Comparison of ENCODE assay signal across 19 cellular contexts in genomic region chr22:48353116-48353947, GRCh38.
"Had no signal": no experiment of that assay in that cellular context is flagged by ENCODE, and none has a peak within 500 bp of the region (broad histone marks: within the 10 kb centered on the region; RNA-seq: fewer than 3 reads in every experiment).

No MANE protein-coding gene starts in this region.

- H2AFZ ChIP-seq: hepatocyte had no signal

- DNase-seq: activated CD4-positive, alpha-beta T cell treated with anti-CD3 and anti-CD28 coated beads for 1 hour; activated CD4-positive, alpha-beta T cell treated with anti-CD3 and anti-CD28 coated beads, Interleukin-2, amount 50 U/mL, for 1 hour; activated CD8-positive, alpha-beta T cell treated with anti-CD3 and anti-CD28 coated beads, Interleukin-2, amount 10 ng/mL, durations not matched to agents 7 days and 5 days; activated gamma-delta T cell treated with Interleukin-2 at 50 U/mL for 16 hours; caudate nucleus; effector memory CD8-positive, alpha-beta T cell; foreskin melanocyte; immature natural killer cell; nucleus accumbens; stimulated activated CD4-positive, alpha-beta T cell treated with anti-CD3 and anti-CD28 coated beads, Interleukin-4, amount 100 ng/mL, for 24 hours; stimulated activated naive CD4-positive, alpha-beta T cell treated with Interleukin-2 at 50 U/mL for 16 hours; T-helper 9 cell; upper lobe of left lung had no signal

- H3K27me3 Mint-ChIP-seq: activated naive CD4-positive, alpha-beta T cell treated with anti-CD3 and anti-CD28 coated beads, Interleukin-2, amount 50 U/mL, for 24 hours had no signal

- H3K4me1 ChIP-seq: upper lobe of left lung had no signal

- H3K4me2 ChIP-seq: hepatocyte had no signal

- H3K79me2 ChIP-seq: hepatocyte had no signal

- ATAC-seq: activated CD8-positive, alpha-beta T cell treated with anti-CD3 and anti-CD28 coated beads, Interleukin-2, amount 10 ng/mL, durations not matched to agents 7 days and 5 days; effector memory CD8-positive, alpha-beta T cell; esophagus mucosa had no signal

- H3K36me3 ChIP-seq: upper lobe of left lung had no signal

- H3K4me3 ChIP-seq: hepatocyte, upper lobe of left lung had no signal

- H3K27ac ChIP-seq: hepatocyte, upper lobe of left lung had no signal

- H3K4me3 Mint-ChIP-seq: activated CD8-positive, alpha-beta T cell treated with anti-CD3 and anti-CD28 coated beads, Interleukin-2, amount 10 ng/mL, durations not matched to agents 7 days and 5 days; activated naive CD4-positive, alpha-beta T cell treated with anti-CD3 and anti-CD28 coated beads, Interleukin-2, amount 50 U/mL, for 24 hours; brain; effector memory CD8-positive, alpha-beta T cell; immature natural killer cell; memory B cell; nephron had no signal

- H3K27me3 ChIP-seq: upper lobe of left lung had no signal

- H3K9me3 Mint-ChIP-seq: activated naive CD4-positive, alpha-beta T cell treated with anti-CD3 and anti-CD28 coated beads, Interleukin-2, amount 50 U/mL, for 24 hours; effector memory CD8-positive, alpha-beta T cell; immature natural killer cell; memory B cell; nephron had no signal

- H3K36me3 Mint-ChIP-seq: activated naive CD4-positive, alpha-beta T cell treated with anti-CD3 and anti-CD28 coated beads, Interleukin-2, amount 50 U/mL, for 24 hours; brain; immature natural killer cell; memory B cell had no signal

- H3K4me1 Mint-ChIP-seq: activated naive CD4-positive, alpha-beta T cell treated with anti-CD3 and anti-CD28 coated beads, Interleukin-2, amount 50 U/mL, for 24 hours; immature natural killer cell; memory B cell; nephron had no signal

- H3K27ac Mint-ChIP-seq: activated CD8-positive, alpha-beta T cell treated with anti-CD3 and anti-CD28 coated beads, Interleukin-2, amount 10 ng/mL, durations not matched to agents 7 days and 5 days; activated naive CD4-positive, alpha-beta T cell treated with anti-CD3 and anti-CD28 coated beads, Interleukin-2, amount 50 U/mL, for 24 hours; effector memory CD8-positive, alpha-beta T cell; immature natural killer cell; memory B cell; nephron had no signal

- H3K9me3 ChIP-seq: upper lobe of left lung had no signal
